ENCODE assay signal across 23 cellular contexts in genomic region chr22:32791056-32791455, GRCh38. TPM values are rescaled to one million over a fixed set of nuclear protein-coding genes. Genes with fewer than 3 reads are reported as not detected.
"Had no signal": no experiment of that assay in that cellular context is flagged by ENCODE, and none has a peak within 500 bp of the region (broad histone marks: within the 10 kb centered on the region; RNA-seq: fewer than 3 reads in every experiment).

No MANE protein-coding gene starts in this region.

- H3K4me3 ChIP-seq: coronary artery, dorsolateral prefrontal cortex, esophagus muscularis mucosa, gastroesophageal sphincter, heart left ventricle, hepatocyte, left lung, lower lobe of right lung had no signal

- H3K4me2 ChIP-seq: hepatocyte had no signal

- FAIRE-seq: colon, endothelial cell of umbilical vein, frontal cortex, kidney had no signal

- ATAC-seq: foreskin keratinocyte, gastroesophageal sphincter, heart left ventricle, left lung, left ventricle myocardium superior, lower lobe of right lung had no signal

- H2AFZ ChIP-seq: hepatocyte had no signal

- H3K79me2 ChIP-seq: hepatocyte had no signal

- H3K4me1 ChIP-seq: foreskin keratinocyte had no signal

- DNase-seq: dermis blood vessel endothelial cell; dorsolateral prefrontal cortex; effector CD4-positive, alpha-beta T cell; effector memory CD4-positive, alpha-beta T cell; foreskin keratinocyte; heart left ventricle; hypothalamus; immature natural killer cell; islet precursor cell; kidney; kidney glomerular epithelial cell; left lung; left ventricle myocardium superior; lower lobe of right lung; mesenchymal stem cell; naive B cell had no signal

- H3K27ac ChIP-seq: coronary artery, dorsolateral prefrontal cortex, foreskin keratinocyte, heart left ventricle, hepatocyte, left lung, lower lobe of right lung had no signal

- H3K9me3 ChIP-seq: esophagus muscularis mucosa, gastroesophageal sphincter, left lung, lower lobe of right lung had no signal

- H3K27me3 ChIP-seq: dorsolateral prefrontal cortex, esophagus muscularis mucosa, foreskin keratinocyte, gastroesophageal sphincter, heart left ventricle, hepatocyte, left lung had no signal

- H3K36me3 ChIP-seq: esophagus muscularis mucosa, gastroesophageal sphincter, heart left ventricle, left lung, lower lobe of right lung had no signal

RNA-seq across cellular contexts. Expression of gene TIMP3, which starts 10.4 kb away (rescaled TPM):
- polyA plus RNA-seq: immature natural killer cell had no signal
